ENCODE assay signal across 8 cellular contexts in the genomic region with DNA sequence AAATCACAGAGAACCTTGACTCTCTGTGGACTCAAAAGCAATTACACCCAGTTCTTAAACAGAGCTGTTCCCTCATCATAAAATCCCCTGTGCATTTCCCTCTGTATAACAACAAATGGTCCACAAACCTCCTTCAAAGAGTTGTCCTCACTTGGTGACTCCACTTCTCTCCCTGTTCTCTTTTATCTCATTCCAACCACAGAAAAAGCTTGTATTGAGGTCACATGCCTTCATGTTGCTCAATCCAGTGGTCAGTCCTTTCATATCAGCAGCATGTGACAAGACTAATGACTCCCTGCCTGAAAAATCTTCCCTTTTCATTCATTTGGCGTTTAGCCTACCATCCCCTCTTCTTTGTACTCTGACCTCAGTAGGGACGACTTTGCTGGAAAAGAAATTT.
DNase-seq lines count a peak whose midpoint lies in the region; ATAC-seq and TF ChIP-seq lines count a peak whose summit lies in the region.

No MANE protein-coding gene starts in this region.

- no TSS peak for BruUV-seq in PC-9 (replicated peaks; lab: Mats Ljungman, UMichigan)

- H3K9me3 ChIP-seq in heart left ventricle: no peaks in the 10 kb centered on the region
- no peaks in the 10 kb centered on the region for H3K9me3 ChIP-seq in PC-9 (ENCODE audit: insufficient read depth, low read depth)

- no peak overlapping the region for H2AFZ ChIP-seq in PC-9

- TF ChIP-seq CTCF in heart left ventricle (IDR thresholded peaks at IDR 0.05) (no peak), omental fat pad (IDR thresholded peaks at IDR 0.05) (no peak), PC-9 (conservative IDR thresholded peaks at IDR 0.05) (no peak)

- 47 to 87% (median 64%) methylated on average over 2 of the region's 2 CpGs for WGBS in heart left ventricle, 4 donors

- H3K9me2 ChIP-seq in PC-9 (ENCODE audit: insufficient read depth): no peaks in the 10 kb centered on the region

- H3K4me1 ChIP-seq in heart left ventricle (peaks cover 0 to 38% (median 8%) of the 10 kb centered on the region in 12 donors), PC-9 (replicated peaks; ENCODE audit: insufficient read depth) (no peaks in the 10 kb centered on the region)

- intact Hi-C loops in heart left ventricle (cut with DNase I): no loop called here
- intact Hi-C loops in PC-9 (cut with micrococcal nuclease; ENCODE audit: unreplicated experiment): no loop called here

- no peaks in the 10 kb centered on the region for H4K20me1 ChIP-seq in PC-9 (ENCODE audit: insufficient read depth)

- CTCF ChIA-PET in PC-9 (lab: Charles Lee): no interaction called here

- POLR2A ChIA-PET in PC-9 (lab: Charles Lee; ENCODE audit: unreplicated experiment): no interaction called here

- H3K27ac ChIP-seq in heart left ventricle: peak overlapping the region in 3 of 12 donors; percentile 55 to 67 (median 59)
- H3K27ac ChIP-seq in PC-9: no peak overlapping the region

- H3K36me3 ChIP-seq in heart left ventricle (no peaks in the 10 kb centered on the region), PC-9 (ENCODE audit: low read depth) (no peaks in the 10 kb centered on the region)

- no peak for TF ChIP-seq POLR2A in heart left ventricle (IDR thresholded peaks at IDR 0.05)

- no peak overlapping the region for H3K4me2 ChIP-seq in PC-9

- no peaks in the 10 kb centered on the region for H3F3A ChIP-seq in PC-9 (ENCODE audit: insufficient read depth, low read depth)

- peak; percentile 18 for DNase-seq in AG20443 (ENCODE audit: low spot score)
- peak; percentile 2 for DNase-seq in LoVo (ENCODE audit: low spot score)
- no peak for DNase-seq in heart left ventricle
- no peak for DNase-seq in omental fat pad (ENCODE audit: low spot score)
- DNase-seq in PC-9: no peak
- DNase-seq in activated CD8-positive, alpha-beta memory T cell treated with anti-CD3 and anti-CD28 coated beads, Interleukin-2, amount 50 U/mL, for 48 hours: no peak

- H3K79me2 ChIP-seq in PC-9 (ENCODE audit: low read depth): no peaks in the 10 kb centered on the region

- ATAC-seq in GM21529 (IDR thresholded peaks at IDR 0.05; ENCODE audit: unreplicated experiment): peak; percentile 23
- ATAC-seq in heart left ventricle: peak; percentile 28 to 76 (median 32)
- no peak for ATAC-seq in omental fat pad (ENCODE audit: low FRiP score)
- ATAC-seq in GM21526 (IDR thresholded peaks at IDR 0.05; ENCODE audit: low FRiP score, unreplicated experiment): no peak

- H3K27me3 ChIP-seq in heart left ventricle (no peaks in the 10 kb centered on the region), PC-9 (ENCODE audit: insufficient read depth, low read depth) (no peaks in the 10 kb centered on the region)

- peak overlapping the region in 1 of 12 donors; percentile 14 for H3K4me3 ChIP-seq in heart left ventricle
- no peak overlapping the region for H3K4me3 ChIP-seq in PC-9

Comparison
In these comparisons a context has a peak if more than half of its experiments do, and no peak if none do; other contexts are left out.
1. DNase-seq: peak in AG20443 (single experiment) and LoVo (single experiment); none in heart left ventricle (0 of 5), omental fat pad (single experiment), PC-9 (0 of 2) and activated CD8-positive, alpha-beta memory T cell treated with anti-CD3 and anti-CD28 coated beads, Interleukin-2, amount 50 U/mL, for 48 hours (single experiment).
2. ATAC-seq: peak in GM21529 (single experiment) and heart left ventricle (4 of 4); none in omental fat pad (single experiment) and GM21526 (single experiment).